Comparison of ENCODE assay signal across 8 cellular contexts in genomic region chr16:30896203-30896889, GRCh38. TPM values are rescaled to one million over a fixed set of nuclear protein-coding genes. Genes with fewer than 3 reads are reported as not detected.
A peak's percentile ranks its signal among the peaks of the same experiment; 100 is the strongest.
DNase-seq lines count a peak whose midpoint lies in the region; ATAC-seq, FAIRE-seq and TF ChIP-seq lines count a peak whose summit lies in the region.

A gene with protein sequence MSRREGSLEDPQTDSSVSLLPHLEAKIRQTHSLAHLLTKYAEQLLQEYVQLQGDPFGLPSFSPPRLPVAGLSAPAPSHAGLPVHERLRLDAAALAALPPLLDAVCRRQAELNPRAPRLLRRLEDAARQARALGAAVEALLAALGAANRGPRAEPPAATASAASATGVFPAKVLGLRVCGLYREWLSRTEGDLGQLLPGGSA (plus strand): TSS chr16:30896614. CDS start chr16:30896644, 30 bp downstream.

- no peaks in the 10 kb centered on the region for H3K9me2 ChIP-seq in OCI-LY1 (ENCODE audit: low read depth, low read length)

- FAIRE-seq in GM12892 (lab: Jason Lieb, UNC): no peak

- 0 out of 2 replicates have a peak, but pooled peaks cover 8% of the 10 kb centered on the region for H3F3A ChIP-seq in OCI-LY1 (ENCODE audit: insufficient read depth, low read length)

- H2AFZ ChIP-seq in OCI-LY1 (ENCODE audit: low read length): no peak within 1 kb of the TSS

- H3K9me3 ChIP-seq in OCI-LY1 (ENCODE audit: low read length) (no peaks in the 10 kb centered on the region), spleen (no peaks in the 10 kb centered on the region)

- no peak for TF ChIP-seq POLR2A in spleen (IDR thresholded peaks at IDR 0.05)
- no peak for TF ChIP-seq POLR2A in GM12892 (IDR thresholded peaks at IDR 0.05; ENCODE audit: low read depth, low read length)

- no peaks in the 10 kb centered on the region for H3K79me2 ChIP-seq in OCI-LY1 (ENCODE audit: insufficient read depth, low read length)

- H3K27me3 ChIP-seq in OCI-LY1 (ENCODE audit: insufficient read depth, low read length) (no peaks in the 10 kb centered on the region), spleen (replicated peaks in 1 of 7) (no peaks in the 10 kb centered on the region)

- H3K36me3 ChIP-seq in OCI-LY1 (ENCODE audit: insufficient read depth, low read length) (peaks cover 4% of the 10 kb centered on the region; the same call in 1 of the 2 replicates), spleen (peaks cover 0 to 14% (median under 1%) of the 10 kb centered on the region in 6 donors)

- peaks cover 50% of the 10 kb centered on the region for H3K4me1 ChIP-seq in OCI-LY1 (ENCODE audit: insufficient read depth, low read length, severe bottlenecking)
- H3K4me1 ChIP-seq in spleen: peaks cover 22 to 71% (median 52%) of the 10 kb centered on the region in 6 donors

- H3K4me3 ChIP-seq in GM08714 (ENCODE audit: low read length) (peak within 1 kb of the TSS; percentile 21; the same call in 1 of the 2 replicates), OCI-LY1 (ENCODE audit: low read depth, low read length, poor library complexity, severe bottlenecking) (peak within 1 kb of the TSS; percentile 62), coronary artery (peak within 1 kb of the TSS; percentile 77), spleen (peak within 1 kb of the TSS; percentile 13 to 71 (median 38))

- intact Hi-C loops in spleen (cut with DNase I; ENCODE audit: low total_unique reads): no loop called here

- TF ChIP-seq CTCF in OCI-LY1 (IDR thresholded peaks at IDR 0.05; ENCODE audit: low read length): no peak
- no peak for TF ChIP-seq CTCF in coronary artery (IDR thresholded peaks at IDR 0.05)
- TF ChIP-seq CTCF in spleen (IDR thresholded peaks at IDR 0.05 in 8 of 11, conservative IDR thresholded peaks at IDR 0.05 in 3 of 11): no peak

- WGBS in spleen, 5 donors: 21 to 34% (median 26%) methylated on average over 30 to 36 of the region's 36 CpGs

- no peak for ATAC-seq in HG03280 (IDR thresholded peaks at IDR 0.05; ENCODE audit: unreplicated experiment)

- H3K4me2 ChIP-seq in OCI-LY1 (ENCODE audit: low read length): peak within 1 kb of the TSS; percentile 75

- H3K27ac ChIP-seq in OCI-LY1 (ENCODE audit: low read depth, low read length, poor library complexity, severe bottlenecking): peak within 1 kb of the TSS; percentile 87
- peak within 1 kb of the TSS; percentile 97 to 100 for H3K27ac ChIP-seq in coronary artery
- H3K27ac ChIP-seq in spleen: peak within 1 kb of the TSS; percentile 75 to 95 (median 90)

- peak within 1 kb of the TSS; percentile 70 for H3K9ac ChIP-seq in OCI-LY1 (ENCODE audit: low read length)

- no peaks in the 10 kb centered on the region for H4K20me1 ChIP-seq in OCI-LY1 (ENCODE audit: insufficient read depth, low read length)

- DNase-seq in coronary artery (ENCODE audit: low spot score) (peak; percentile 92), kidney tubule cell (ENCODE audit: low spot score) (peak; percentile 82), spleen (peak; percentile 89), NCI-H187 (lab: John Stamatoyannopoulos, UW) (no peak), GM12892 (ENCODE audit: insufficient read length) (no peak)

RNA-seq across cellular contexts. Expression of the gene that starts here (rescaled TPM):
- 1 to 10 TPM in 5 of 7 donors, under 1 TPM in 1, not detected in 1; 0.68 to 3.3 (median 1.4) TPM for total RNA-seq in spleen
- 1 to 10 TPM in 2 of 3 donors, under 1 TPM in 1; 0.61 to 1.3 (median 1.1) TPM for polyA plus RNA-seq in spleen
- polyA plus RNA-seq in GM12892 (2012; ENCODE audit: missing spikeins): not detected

Comparison
In these comparisons a context has a peak if more than half of its experiments do, and no peak if none do; other contexts are left out.
1. H3K4me3 ChIP-seq: peak in every context shown above with its lines; median percentile 77 in coronary artery; 62 in OCI-LY1; 38 in spleen; 21 in GM08714.
2. DNase-seq: peak in coronary artery (single experiment), kidney tubule cell (single experiment) and spleen (single experiment); none in NCI-H187 (0 of 2) and GM12892 (single experiment).
3. Peak in every context shown above with its lines, with median percentiles within 50 percentile points of each other: H3K27ac ChIP-seq.